In genomic region chr6:81995548-81996289, GRCh38 we compare ENCODE assay signal across 13 cellular contexts.
DNase-seq lines count a peak whose midpoint lies in the region; ATAC-seq, FAIRE-seq and TF ChIP-seq lines count a peak whose summit lies in the region.
"Had no signal": no experiment of that assay in that cellular context is flagged by ENCODE, and none has a peak within 500 bp of the region (broad histone marks: within the 10 kb centered on the region; RNA-seq: fewer than 3 reads in every experiment).

No MANE protein-coding gene starts in this region.

- ATAC-seq in SK-N-SH treated with all-trans-retinoic acid at 6 μM for 48 hours (peak; percentile 73), GM18873 (IDR thresholded peaks at IDR 0.05; ENCODE audit: low FRiP score, unreplicated experiment) (no peak)

- H3K4me3 ChIP-seq in AG10803 (ENCODE audit: low read length), result no peak overlapping the region
- H3K4me3 ChIP-seq: BLaER1 had no signal

- FAIRE-seq in H54 (lab: Jason Lieb, UNC), result no peak

- TF ChIP-seq POLR2A in H54 (IDR thresholded peaks at IDR 0.05; ENCODE audit: low read depth, low read length), result no peak

- DNase-seq in AG10803 (ENCODE audit: low read depth), result peak; percentile 78
- peak; percentile 72 for DNase-seq in LHCN-M2 (ENCODE audit: low read depth)
- DNase-seq in glomerular visceral epithelial cell (ENCODE audit: extremely low spot score), result peak; percentile 27
- DNase-seq in activated CD4-positive, alpha-beta T cell treated with anti-CD3 and anti-CD28 coated beads, Interleukin-2, amount 50 U/mL, for 1 hour, result no peak
- no peak for DNase-seq in activated effector memory CD4-positive, alpha-beta T cell treated with Interleukin-2 at 50 U/mL for 16 hours
- DNase-seq in H54 (ENCODE audit: insufficient read length, low spot score), result no peak
- DNase-seq: activated B cell treated with CpG ODN at 0.5 μM for 24 hours, hippocampal formation, naive B cell, NCI-H1694 had no signal

- TF ChIP-seq CTCF in AG10803 (conservative IDR thresholded peaks at IDR 0.05; ENCODE audit: low read length), result no peak

TF ChIP-seq in SK-N-SH treated with all-trans-retinoic acid at 6 μM for 48 hours, 23 proteins besides CTCF, POLR2A, EP300 and RAD21:
- TF ChIP-seq POU6F1 (CRISPR knock-in tag; IDR thresholded peaks at IDR 0.05; ENCODE audit: borderline replicate concordance, low read depth) (no peak), PATZ1 (CRISPR knock-in tag; IDR thresholded peaks at IDR 0.05; ENCODE audit: borderline replicate concordance) (no peak), SNAI2 (CRISPR knock-in tag; IDR thresholded peaks at IDR 0.05) (no peak), ZC3H10 (CRISPR knock-in tag; IDR thresholded peaks at IDR 0.05) (0 out of 2 replicates have a peak, but pooled peaks have one; percentile 23), ZNF70 (CRISPR knock-in tag; IDR thresholded peaks at IDR 0.05) (no peak), TCF4 (CRISPR knock-in tag; IDR thresholded peaks at IDR 0.05; ENCODE audit: borderline replicate concordance) (no peak), CREB5 (CRISPR knock-in tag; IDR thresholded peaks at IDR 0.05; ENCODE audit: low read depth) (no peak), ISL1 (CRISPR knock-in tag; IDR thresholded peaks at IDR 0.05) (peak; percentile 60)
TF ChIP-seq in SK-N-SH treated with all-trans-retinoic acid at 6 μM for 48 hours: peak in this region for 2.

Comparison
In these comparisons a context has a peak if more than half of its experiments do, and no peak if none do; other contexts are left out.
1. DNase-seq: peak in AG10803 (single experiment), LHCN-M2 (single experiment) and glomerular visceral epithelial cell (single experiment); none in activated CD4-positive, alpha-beta T cell treated with anti-CD3 and anti-CD28 coated beads, Interleukin-2, amount 50 U/mL, for 1 hour (single experiment), activated effector memory CD4-positive, alpha-beta T cell treated with Interleukin-2 at 50 U/mL for 16 hours (single experiment) and H54 (single experiment).